8 cellular contexts compared by ENCODE assay signal in the genomic region with DNA sequence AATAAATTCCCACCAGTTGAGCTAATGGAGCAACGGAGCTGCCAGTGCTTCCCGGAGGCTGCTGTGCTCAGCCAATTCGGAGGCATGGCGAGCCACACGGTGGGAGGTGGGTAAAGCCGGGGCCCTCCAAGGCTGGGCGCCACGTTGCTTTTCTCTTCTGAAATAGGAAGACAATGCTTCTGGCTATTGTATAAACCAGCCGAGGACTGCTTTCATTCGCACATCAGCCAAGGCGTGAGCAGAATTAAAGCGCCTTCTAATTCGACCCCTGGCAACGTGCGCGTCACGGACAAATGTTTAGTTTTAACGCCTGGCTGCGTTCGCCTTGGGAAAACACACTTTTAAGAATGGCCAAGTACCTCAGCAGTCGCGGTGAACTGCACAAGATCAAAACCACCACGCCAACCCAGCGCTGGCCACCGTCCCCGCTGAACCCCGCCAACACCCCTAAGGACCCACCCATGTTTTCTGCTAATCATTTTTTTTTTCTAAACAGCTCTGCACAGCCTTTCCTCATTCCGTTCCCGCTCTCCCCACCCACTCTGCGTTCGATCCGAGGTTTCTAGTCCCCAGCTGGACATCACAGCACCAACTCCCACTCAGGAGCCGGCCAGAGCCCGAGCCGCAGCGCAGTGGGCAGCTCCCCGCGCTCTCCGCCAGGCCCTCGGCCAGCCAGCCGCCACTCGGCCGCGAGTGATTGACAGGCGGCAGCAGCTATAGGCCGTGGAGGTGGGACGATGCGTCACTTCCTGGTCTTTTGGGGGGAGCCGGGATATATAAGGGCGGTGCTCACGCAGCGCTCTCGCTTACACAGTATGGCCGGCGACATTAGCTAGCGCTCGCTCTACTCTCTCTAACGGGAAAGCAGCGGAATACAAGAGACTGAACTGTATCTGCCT. TPM values are rescaled to one million over a fixed set of nuclear protein-coding genes. Genes with fewer than 3 reads are reported as not detected.
DNase-seq lines count a peak whose midpoint lies in the region; ATAC-seq and TF ChIP-seq lines count a peak whose summit lies in the region.

AMD1 (plus strand) TSS at position 805 of the 899 bp plus-strand sequence. CDS start 321 bp downstream, outside the sequence.

- H3K4me3 Mint-ChIP-seq in dendritic cell treated with granulocyte-macrophage colony-stimulating factor and Interleukin-4, amounts not matched to agents 40 ng/mL and 50 ng/mL, for 4 days = peak within 1 kb of the TSS; percentile 99

- peaks cover 27% of the 10 kb centered on the region for H3K4me1 Mint-ChIP-seq in dendritic cell treated with granulocyte-macrophage colony-stimulating factor and Interleukin-4, amounts not matched to agents 40 ng/mL and 50 ng/mL, for 4 days (ENCODE audit: low read depth)

- intact Hi-C loops in dendritic cell treated with granulocyte-macrophage colony-stimulating factor and Interleukin-4, amounts not matched to agents 40 ng/mL and 50 ng/mL, for 4 days (cut with micrococcal nuclease) = loop anchor here (1.0 kb wide), 3 partner anchors 8 to 59 kb away; partner anchors contain the start of gene CDK19
- intact Hi-C loops in left lung (cut with DNase I) = loop anchor here in 1 of 2 donors (10.0 kb wide), 1 partner anchor 59 kb away; the partner anchor contains the start of gene CDK19

- ATAC-seq in GM19372 (IDR thresholded peaks at IDR 0.05; ENCODE audit: low read depth, unreplicated experiment) = peak; percentile 62
- peak; percentile 48 for ATAC-seq in HG03558 (IDR thresholded peaks at IDR 0.05; ENCODE audit: extremely low read depth, unreplicated experiment)
- ATAC-seq in left lung = peak; percentile 84

- peak within 1 kb of the TSS; percentile 100 for H3K27ac Mint-ChIP-seq in dendritic cell treated with granulocyte-macrophage colony-stimulating factor and Interleukin-4, amounts not matched to agents 40 ng/mL and 50 ng/mL, for 4 days

- peaks cover 7 to 37% of the 10 kb centered on the region in 2 donors for H3K4me1 ChIP-seq in left lung

- H3K9me3 Mint-ChIP-seq in dendritic cell treated with granulocyte-macrophage colony-stimulating factor and Interleukin-4, amounts not matched to agents 40 ng/mL and 50 ng/mL, for 4 days = no peaks in the 10 kb centered on the region

- H3K27me3 ChIP-seq in left lung = no peaks in the 10 kb centered on the region

- no peaks in the 10 kb centered on the region for H3K36me3 ChIP-seq in left lung

- peak within 1 kb of the TSS; percentile 79 to 94 for H3K4me3 ChIP-seq in left lung

- peak in 1 of 2 donors; percentile 31 for TF ChIP-seq CTCF in left lung (IDR thresholded peaks at IDR 0.05)

- no peaks in the 10 kb centered on the region for H3K9me3 ChIP-seq in left lung

- peak within 1 kb of the TSS; percentile 94 for H3K27ac ChIP-seq in left lung

- peaks cover 25% of the 10 kb centered on the region for H3K36me3 Mint-ChIP-seq in dendritic cell treated with granulocyte-macrophage colony-stimulating factor and Interleukin-4, amounts not matched to agents 40 ng/mL and 50 ng/mL, for 4 days (ENCODE audit: low read depth)

- no peaks in the 10 kb centered on the region for H3K27me3 Mint-ChIP-seq in dendritic cell treated with granulocyte-macrophage colony-stimulating factor and Interleukin-4, amounts not matched to agents 40 ng/mL and 50 ng/mL, for 4 days

- DNase-seq in C1 segment of cervical spinal cord (lab: John Stamatoyannopoulos, UW) (peak; percentile 54 to 97 (median 95)), NCI-H748 treated with DMSO at 0.1 percent for 48 hours (lab: John Stamatoyannopoulos, UW) (peak; percentile 95), left lung (peak; percentile 98)
- DNase-seq in activated CD4-positive, alpha-beta T cell treated with anti-CD3 and anti-CD28 coated beads, Interleukin-2, amount 50 U/mL, for 24 hours (ENCODE audit: low read depth in 1 of 2, low spot score in 1 of 2) = peak; percentile 83 to 98
- peak; percentile 91 for DNase-seq in stimulated activated CD4-positive, alpha-beta T cell treated with anti-CD3 and anti-CD28 coated beads, Interleukin-2, amount 100 ng/mL, for 48 hours

RNA-seq across cellular contexts. Expression of gene AMD1, which starts in this region (rescaled TPM):
- 10 to 100 TPM; 45.4 to 99.9 TPM for total RNA-seq in left lung

Comparison
In these comparisons a context has a peak if more than half of its experiments do, and no peak if none do; other contexts are left out.
1. Peak in every context shown above with its lines: DNase-seq, ATAC-seq, H3K4me3 ChIP-seq and H3K27ac ChIP-seq.